ENCODE assay signal across 22 cellular contexts in genomic region chr13:40657307-40657706, GRCh38. TPM values are rescaled to one million over a fixed set of nuclear protein-coding genes. Genes with fewer than 3 reads are reported as not detected.
A peak's percentile ranks its signal among the peaks of the same experiment; 100 is the strongest.
DNase-seq lines count a peak whose midpoint lies in the region; ATAC-seq and TF ChIP-seq lines count a peak whose summit lies in the region.
"Had no signal": no experiment of that assay in that cellular context is flagged by ENCODE, and none has a peak within 500 bp of the region (broad histone marks: within the 10 kb centered on the region; RNA-seq: fewer than 3 reads in every experiment).

No MANE protein-coding gene starts in this region.

- H3K27me3 ChIP-seq in left ventricle myocardium inferior (ENCODE audit: low read depth) (no peaks in the 10 kb centered on the region), subcutaneous abdominal adipose tissue (ENCODE audit: control insufficient read depth in 5 of 5, insufficient read depth in 4 of 5, low read length in 5 of 5) (no peaks in the 10 kb centered on the region)
- H3K27me3 ChIP-seq: body of pancreas, ovary, SJSA1, tibial artery had no signal

- no peak for DNase-seq in stimulated activated naive CD8-positive, alpha-beta T cell treated with anti-CD3 and anti-CD28 coated beads, Interleukin-15, Interleukin-2, amounts not matched to agents 100 U/mL and 50 U/mL, for 24 hours
- DNase-seq in activated B cell treated with CpG ODN at 0.5 μM for 24 hours (no peak), left ventricle myocardium inferior (no peak), GM13976 (ENCODE audit: low spot score) (no peak), RPMI8226 (no peak), EL (no peak)
- DNase-seq: activated CD4-positive, alpha-beta T cell treated with anti-CD3 and anti-CD28 coated beads, Interleukin-2, amount 50 U/mL, for 4 hours; activated effector memory CD4-positive, alpha-beta T cell treated with Interleukin-2 at 50 U/mL for 16 hours; body of pancreas; dermis blood vessel endothelial cell; GM23248; NCI-H2029; NCI-H510A treated with DMSO at 0.1 percent for 48 hours; ovary; stimulated activated CD4-positive, alpha-beta T cell treated with anti-CD3 and anti-CD28 coated beads, Interleukin-4, amount 100 ng/mL, for 4 hours; stimulated activated CD8-positive, alpha-beta memory T cell treated with anti-CD3 and anti-CD28 coated beads, Interleukin-4, amount 100 ng/mL, for 48 hours; tibial artery had no signal

- H3K36me3 ChIP-seq in left ventricle myocardium inferior (no peaks in the 10 kb centered on the region), subcutaneous abdominal adipose tissue (ENCODE audit: control insufficient read depth in 5 of 5, insufficient read depth in 5 of 5, low read length in 5 of 5) (no peaks in the 10 kb centered on the region)
- H3K36me3 ChIP-seq: ovary, SJSA1, tibial artery had no signal

- intact Hi-C loops in activated B cell treated with CpG ODN at 0.5 μM for 24 hours (cut with micrococcal nuclease): no loop called here
- intact Hi-C loops in left ventricle myocardium inferior (cut with micrococcal nuclease): no loop called here

- TF ChIP-seq CTCF in activated B cell treated with CpG ODN at 0.5 μM for 24 hours (IDR thresholded peaks at IDR 0.05) (no peak), left ventricle myocardium inferior (IDR thresholded peaks at IDR 0.05; ENCODE audit: borderline replicate concordance) (no peak), GM13976 (IDR thresholded peaks at IDR 0.05; ENCODE audit: borderline replicate concordance, control extremely low read depth, extremely low read depth, insufficient read depth, missing control alignments) (no peak)

- POLR2A ChIA-PET in activated B cell treated with CpG ODN at 0.5 μM for 24 hours (lab: Charles Lee): interaction anchor here (1.3 kb wide), 1 partner anchor 9 kb away, joined by 3 read pairs; no protein-coding TSS in a partner anchor

- H3K9me3 Mint-ChIP-seq in stimulated activated naive CD8-positive, alpha-beta T cell treated with anti-CD3 and anti-CD28 coated beads, Interleukin-15, Interleukin-2, amounts not matched to agents 100 ng/mL and 50 ng/mL, for 24 hours: peaks cover 3% of the 10 kb centered on the region
- no peaks in the 10 kb centered on the region for H3K9me3 Mint-ChIP-seq in activated B cell treated with CpG ODN at 0.5 μM for 24 hours

- in situ Hi-C loops in GM13976 (cut with MboI; ENCODE audit: low sequenced_read_pairs, unreplicated experiment): no loop called here

- H3K4me3 ChIP-seq in left ventricle myocardium inferior: no peak overlapping the region
- peak overlapping the region in 1 of 5 donors; percentile 9 for H3K4me3 ChIP-seq in subcutaneous abdominal adipose tissue (ENCODE audit: low read depth in 1 of 5, low read length in 5 of 5)
- H3K4me3 ChIP-seq: body of pancreas, GM23248, ovary, SJSA1, skin epidermis, tibial artery had no signal

- CTCF ChIA-PET in activated B cell treated with CpG ODN at 0.5 μM for 24 hours (lab: Charles Lee): interaction anchor here (1.3 kb wide), 1 partner anchor 11 kb away, joined by 3 read pairs; no protein-coding TSS in a partner anchor

- H3K4me1 ChIP-seq in left ventricle myocardium inferior (peaks cover 79% of the 10 kb centered on the region), subcutaneous abdominal adipose tissue (ENCODE audit: control insufficient read depth in 5 of 5, insufficient read depth in 5 of 5, low read length in 5 of 5) (peaks cover 6 to 81% (median 66%) of the 10 kb centered on the region in 5 donors)

- peaks cover 99% of the 10 kb centered on the region for H3K4me1 Mint-ChIP-seq in stimulated activated naive CD8-positive, alpha-beta T cell treated with anti-CD3 and anti-CD28 coated beads, Interleukin-15, Interleukin-2, amounts not matched to agents 100 ng/mL and 50 ng/mL, for 24 hours (ENCODE audit: low read depth)
- H3K4me1 Mint-ChIP-seq in activated B cell treated with CpG ODN at 0.5 μM for 24 hours: peaks cover 94% of the 10 kb centered on the region

- H3K27me3 Mint-ChIP-seq in stimulated activated naive CD8-positive, alpha-beta T cell treated with anti-CD3 and anti-CD28 coated beads, Interleukin-15, Interleukin-2, amounts not matched to agents 100 ng/mL and 50 ng/mL, for 24 hours: no peaks in the 10 kb centered on the region
- H3K27me3 Mint-ChIP-seq in activated B cell treated with CpG ODN at 0.5 μM for 24 hours: no peaks in the 10 kb centered on the region

- no peak overlapping the region for H3K4me3 Mint-ChIP-seq in stimulated activated naive CD8-positive, alpha-beta T cell treated with anti-CD3 and anti-CD28 coated beads, Interleukin-15, Interleukin-2, amounts not matched to agents 100 ng/mL and 50 ng/mL, for 24 hours
- no peak overlapping the region for H3K4me3 Mint-ChIP-seq in activated B cell treated with CpG ODN at 0.5 μM for 24 hours

- H3K27ac ChIP-seq in left ventricle myocardium inferior (replicated peaks): peak overlapping the region; percentile 12
- H3K27ac ChIP-seq in subcutaneous abdominal adipose tissue (ENCODE audit: low read depth, low read length): peak overlapping the region; percentile 95
- H3K27ac ChIP-seq: body of pancreas, epithelial cell of prostate, GM23248, ovary, SJSA1, skin epidermis, tibial artery had no signal

- H3K27ac Mint-ChIP-seq in stimulated activated naive CD8-positive, alpha-beta T cell treated with anti-CD3 and anti-CD28 coated beads, Interleukin-15, Interleukin-2, amounts not matched to agents 100 ng/mL and 50 ng/mL, for 24 hours: peak overlapping the region; percentile 77
- peak overlapping the region; percentile 15 for H3K27ac Mint-ChIP-seq in activated B cell treated with CpG ODN at 0.5 μM for 24 hours

- H3K36me3 Mint-ChIP-seq in stimulated activated naive CD8-positive, alpha-beta T cell treated with anti-CD3 and anti-CD28 coated beads, Interleukin-15, Interleukin-2, amounts not matched to agents 100 ng/mL and 50 ng/mL, for 24 hours (ENCODE audit: low read depth): peaks cover 38% of the 10 kb centered on the region
- H3K36me3 Mint-ChIP-seq in activated B cell treated with CpG ODN at 0.5 μM for 24 hours (ENCODE audit: low read depth): peaks cover 3% of the 10 kb centered on the region

- H3K9me3 ChIP-seq in left ventricle myocardium inferior (replicated peaks) (no peaks in the 10 kb centered on the region), subcutaneous abdominal adipose tissue (ENCODE audit: control insufficient read depth in 5 of 5, low read length in 5 of 5) (no peaks in the 10 kb centered on the region)
- H3K9me3 ChIP-seq: body of pancreas, ovary, SJSA1, tibial artery had no signal

- no peak overlapping the region for H3K9ac ChIP-seq in subcutaneous abdominal adipose tissue (ENCODE audit: low read length in 5 of 5)
- H3K9ac ChIP-seq: GM23248 had no signal

- ATAC-seq in stimulated activated naive CD8-positive, alpha-beta T cell treated with anti-CD3 and anti-CD28 coated beads, Interleukin-15, Interleukin-2, amounts not matched to agents 100 U/mL and 50 U/mL, for 24 hours: no peak
- ATAC-seq in activated B cell treated with CpG ODN at 0.5 μM for 24 hours (ENCODE audit: low read depth): no peak
- ATAC-seq: body of pancreas had no signal

RNA-seq across cellular contexts. Expression of gene FOXO1, which starts 9.1 kb away (rescaled TPM):
- total RNA-seq in activated B cell treated with CpG ODN at 0.5 μM for 24 hours (47.5 and 50.4 TPM in 2 replicates), left ventricle myocardium inferior (13.2 TPM)
